In the genomic region with DNA sequence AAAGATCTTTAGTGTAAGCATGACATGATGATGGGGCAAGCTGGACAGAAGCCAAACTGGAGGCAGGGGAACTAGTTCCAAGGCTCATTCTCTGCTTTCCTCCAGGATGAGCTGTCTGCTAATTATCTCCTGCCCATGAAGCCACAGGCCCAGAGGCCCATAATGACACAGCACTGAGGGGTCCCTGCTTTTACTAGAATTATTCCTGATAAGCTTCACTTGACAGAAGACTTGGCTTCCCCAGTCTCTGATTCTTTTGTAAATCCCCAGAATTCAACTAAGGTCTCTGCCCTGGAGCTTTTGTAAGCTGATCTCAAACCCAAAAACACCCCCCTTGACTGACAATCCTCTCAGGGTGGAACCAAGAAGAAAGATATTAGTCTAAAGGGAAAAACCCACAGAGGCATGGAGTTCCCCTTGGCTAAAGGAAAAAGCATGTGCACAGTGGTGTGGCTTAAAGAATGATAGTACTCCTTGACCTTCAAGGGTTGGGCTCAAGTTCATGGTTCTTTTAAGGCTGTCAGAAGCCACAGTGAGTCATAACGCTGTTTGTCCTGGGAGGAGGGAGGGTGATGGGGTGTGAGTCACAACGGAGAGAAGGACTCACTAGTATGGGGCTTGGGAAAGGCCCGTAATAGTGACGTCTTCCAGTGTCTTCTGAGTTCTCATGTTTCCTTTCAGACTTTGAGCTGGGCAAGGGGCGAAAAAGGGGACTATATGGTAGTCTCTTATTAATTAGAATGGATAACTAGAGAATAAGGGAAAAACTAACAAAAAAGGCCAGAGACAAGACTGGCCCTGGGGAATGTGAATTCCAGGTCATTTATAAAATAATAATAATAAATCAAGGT, we compare ENCODE assay signal across 8 cellular contexts.
DNase-seq lines count a peak whose midpoint lies in the region; ATAC-seq and TF ChIP-seq lines count a peak whose summit lies in the region.

No MANE protein-coding gene starts in this region.

- POLR2A ChIA-PET in GM10248 (lab: Yijun Ruan, JAX) = interaction anchor here (1.0 kb wide), 1 partner anchor 145 kb away, joined by 3 read pairs; no protein-coding TSS in a partner anchor

- peak overlapping the region; percentile 86 for H3K27ac Mint-ChIP-seq in activated T-cell treated with anti-CD3 and anti-CD28 coated beads, Interleukin-2, amount 50 U/mL, for 72 hours

- H3K27me3 Mint-ChIP-seq in activated T-cell treated with anti-CD3 and anti-CD28 coated beads, Interleukin-2, amount 50 U/mL, for 72 hours (ENCODE audit: low read depth) = peaks cover 40% of the 10 kb centered on the region

- CTCF ChIA-PET in GM10248 (lab: Yijun Ruan, JAX) = interaction anchor here (1.1 to 2.4 kb wide), 5 partner anchors 11 to 18 kb away, joined by 3 to 8 read pairs (median 4); no protein-coding TSS in a partner anchor

- peak; percentile 59 for DNase-seq in GM10248 (ENCODE audit: extremely low spot score)
- peak; percentile 99 for DNase-seq in LHCN-M2 (ENCODE audit: low read depth)
- peak; percentile 83 to 88 for DNase-seq in activated T-cell treated with anti-CD3 and anti-CD28 coated beads, Interleukin-2, amount 50 U/mL, for 72 hours
- DNase-seq in iris pigment epithelial cell (ENCODE audit: low read depth) = peak; percentile 100
- DNase-seq in stimulated activated CD8-positive, alpha-beta memory T cell treated with anti-CD3 and anti-CD28 coated beads, Interleukin-2, amount 100 ng/mL, for 48 hours (ENCODE audit: low read depth in 2 of 2) = peak; percentile 32 to 38
- no peak for DNase-seq in NCI-H187 treated with DMSO at 0.1 percent for 48 hours (lab: John Stamatoyannopoulos, UW)
- no peak for DNase-seq in DMS 273 (lab: John Stamatoyannopoulos, UW; ENCODE audit: unreplicated experiment)

- H3K4me3 Mint-ChIP-seq in activated T-cell treated with anti-CD3 and anti-CD28 coated beads, Interleukin-2, amount 50 U/mL, for 72 hours = peak overlapping the region; percentile 25 to 63

- no peak for TF ChIP-seq CTCF in GM10248 (IDR thresholded peaks at IDR 0.05; ENCODE audit: control extremely low read depth, extremely low read depth, low read depth, missing control alignments)

- peaks cover 11 to 14% of the 10 kb centered on the region in 2 donors for H3K9me3 Mint-ChIP-seq in activated T-cell treated with anti-CD3 and anti-CD28 coated beads, Interleukin-2, amount 50 U/mL, for 72 hours

- H3K36me3 Mint-ChIP-seq in activated T-cell treated with anti-CD3 and anti-CD28 coated beads, Interleukin-2, amount 50 U/mL, for 72 hours (ENCODE audit: insufficient read depth in 2 of 2) = peaks cover 19 to 21% of the 10 kb centered on the region in 2 donors

- peaks cover 33% of the 10 kb centered on the region for H3K4me1 Mint-ChIP-seq in activated T-cell treated with anti-CD3 and anti-CD28 coated beads, Interleukin-2, amount 50 U/mL, for 72 hours (ENCODE audit: low read depth)

- ATAC-seq in GM21786 (IDR thresholded peaks at IDR 0.05; ENCODE audit: unreplicated experiment) = peak; percentile 97
- ATAC-seq in activated T-cell treated with anti-CD3 and anti-CD28 coated beads, Interleukin-2, amount 50 U/mL, for 72 hours (replicated peaks in 1 of 2) = peak; percentile 95

Comparison
In these comparisons a context has a peak if more than half of its experiments do, and no peak if none do; other contexts are left out.
1. DNase-seq: peak in GM10248 (single experiment), LHCN-M2 (single experiment), activated T-cell treated with anti-CD3 and anti-CD28 coated beads, Interleukin-2, amount 50 U/mL, for 72 hours (2 of 2), iris pigment epithelial cell (single experiment) and stimulated activated CD8-positive, alpha-beta memory T cell treated with anti-CD3 and anti-CD28 coated beads, Interleukin-2, amount 100 ng/mL, for 48 hours (2 of 2); none in NCI-H187 treated with DMSO at 0.1 percent for 48 hours (single experiment) and DMS 273 (single experiment).